In genomic region chr1:63316540-63316939, GRCh38 we compare ENCODE assay signal across 10 cellular contexts. TPM values are rescaled to one million over a fixed set of nuclear protein-coding genes. Genes with fewer than 3 reads are reported as not detected.
DNase-seq lines count a peak whose midpoint lies in the region; ATAC-seq, FAIRE-seq and TF ChIP-seq lines count a peak whose summit lies in the region.
"Had no signal": no experiment of that assay in that cellular context is flagged by ENCODE, and none has a peak within 500 bp of the region (broad histone marks: within the 10 kb centered on the region; RNA-seq: fewer than 3 reads in every experiment).

No MANE protein-coding gene starts in this region.

- peaks cover 38% of the 10 kb centered on the region for H4K20me1 ChIP-seq in BLaER1
- H4K20me1 ChIP-seq in HCT116 (ENCODE audit: insufficient read depth) = no peaks in the 10 kb centered on the region

- H3K36me3 ChIP-seq in BLaER1 (no peaks in the 10 kb centered on the region), HCT116 (ENCODE audit: control insufficient read depth in 1 of 2, insufficient read depth in 2 of 2, low read length in 2 of 2) (no peaks in the 10 kb centered on the region), small intestine (ENCODE audit: control insufficient read depth in 2 of 2, insufficient read depth in 2 of 2, low read length in 2 of 2) (no peaks in the 10 kb centered on the region), neuronal stem cell (replicated peaks in 1 of 2; ENCODE audit: control insufficient read depth in 2 of 2, insufficient read depth in 2 of 2, low read length in 2 of 2) (no peaks in the 10 kb centered on the region)

- POLR2A ChIA-PET in HCT116 (lab: Charles Lee) = no interaction called here
- POLR2A ChIA-PET in activated B cell treated with CpG ODN at 0.5 μM for 24 hours (lab: Charles Lee) = interaction anchor here (0.6 kb wide), 1 partner anchor 766 kb away, joined by 4 read pairs; no protein-coding TSS in a partner anchor

- ATAC-seq in HCT116 (no peak; the same call in 1 of the 2 replicates), activated B cell treated with CpG ODN at 0.5 μM for 24 hours (ENCODE audit: low read depth) (no peak), naive B cell (ENCODE audit: low read depth in 2 of 2) (no peak)

- H3K27me3 ChIP-seq in BLaER1 (peaks cover 65% of the 10 kb centered on the region), HCT116 (ENCODE audit: insufficient read depth, low read length) (no peaks in the 10 kb centered on the region), small intestine (ENCODE audit: control insufficient read depth in 2 of 2, insufficient read depth in 2 of 2, low read length in 2 of 2) (peaks cover 7 to 50% of the 10 kb centered on the region in 2 donors), neuronal stem cell (ENCODE audit: control insufficient read depth in 3 of 3, insufficient read depth in 3 of 3, low read depth in 1 of 3, low read length in 3 of 3) (peaks cover 35 to 82% (median 59%) of the 10 kb centered on the region in 3 experiments)

- H3K9ac ChIP-seq in BLaER1 = no peak overlapping the region
- peak overlapping the region; percentile 67 for H3K9ac ChIP-seq in HCT116 (ENCODE audit: low read length)
- H3K9ac ChIP-seq in neuronal stem cell (ENCODE audit: low read depth, low read length, poor library complexity) = no peak overlapping the region

- H3K9me3 Mint-ChIP-seq in activated B cell treated with CpG ODN at 0.5 μM for 24 hours (peaks cover 5% of the 10 kb centered on the region), naive B cell (peaks cover 5 to 37% (median 25%) of the 10 kb centered on the region in 7 donors)

- FAIRE-seq in small intestine (lab: Jason Lieb, UNC) = no peak
- FAIRE-seq: frontal cortex had no signal

- no TSS peak for BruUV-seq in HCT116 (replicated peaks; lab: Mats Ljungman, UMichigan)

- no peak overlapping the region for H3K14ac ChIP-seq in neuronal stem cell (ENCODE audit: low read length)

- TF ChIP-seq CTCF in HCT116 (IDR thresholded peaks at IDR 0.05 in 2 of 3, conservative IDR thresholded peaks at IDR 0.05 in 1 of 3; ENCODE audit: borderline replicate concordance in 1 of 3, insufficient read depth in 1 of 3, low read depth in 2 of 3, low read length in 2 of 3) = no peak
- TF ChIP-seq CTCF in activated B cell treated with CpG ODN at 0.5 μM for 24 hours (IDR thresholded peaks at IDR 0.05) = no peak
- TF ChIP-seq CTCF in foreskin fibroblast (IDR thresholded peaks at IDR 0.05; ENCODE audit: low read depth, low read length) = no peak

- WGBS in small intestine, 3 donors = 35 to 53% (median 50%) methylated on average over 26 of the region's 26 CpGs
- no CpG with 5 or more reads among the region's 26 CpGs for WGBS in neuronal stem cell (ENCODE audit: extremely low coverage in 2 of 2, insufficient read length in 2 of 2, insufficient replicate concordance in 1 of 2), 2 donors

- RAD21 ChIA-PET in HCT116 (lab: Charles Lee; ENCODE audit: low non-redundant PET in 1 of 2, low total read pairs in 2 of 2, uncharacterized antibody in 2 of 2, unreplicated experiment in 2 of 2) = no interaction called here

- intact Hi-C loops in HCT116 (cut with micrococcal nuclease) (loop anchor here (5.0 kb wide), 1 partner anchor 221 kb away; no protein-coding TSS in a partner anchor), activated B cell treated with CpG ODN at 0.5 μM for 24 hours (cut with micrococcal nuclease) (loop anchor here (2.0 kb wide), 2 partner anchors 124 to 220 kb away; no protein-coding TSS in a partner anchor)

- H3K4me1 ChIP-seq in BLaER1 (no peaks in the 10 kb centered on the region), HCT116 (ENCODE audit: control insufficient read depth in 1 of 2, insufficient read depth in 2 of 2, low read length in 2 of 2) (peaks cover 6 to 14% of the 10 kb centered on the region in 2 experiments), small intestine (ENCODE audit: control insufficient read depth in 2 of 2, insufficient read depth in 1 of 2, low read depth in 1 of 2, low read length in 1 of 2) (no peaks in the 10 kb centered on the region), neuronal stem cell (ENCODE audit: control insufficient read depth in 2 of 2, insufficient read depth in 1 of 2, low read depth in 1 of 2, low read length in 2 of 2) (peaks cover 0 to 2% of the 10 kb centered on the region in 2 donors)

- H2BK15ac ChIP-seq in neuronal stem cell (ENCODE audit: low read length) = no peak overlapping the region

- H3K4me2 ChIP-seq in BLaER1 (no peak overlapping the region), HCT116 (ENCODE audit: low read length) (peak overlapping the region; percentile 82), neuronal stem cell (ENCODE audit: insufficient read depth, low read length, poor library complexity, severe bottlenecking) (no peak overlapping the region)

- H3K4me3 ChIP-seq in BLaER1 (peak overlapping the region; percentile 60; the same call in 1 of the 2 replicates), HCT116 (replicated peaks in 1 of 2; ENCODE audit: low read depth in 1 of 2, low read length in 2 of 2) (peak overlapping the region; percentile 50 to 68), small intestine (ENCODE audit: low read depth in 1 of 2, low read length in 2 of 2) (peak overlapping the region in 1 of 2 donors; percentile 50), neuronal stem cell (ENCODE audit: low read length in 2 of 2) (no peak overlapping the region), foreskin fibroblast (ENCODE audit: low read depth in 1 of 2, low read length in 2 of 2) (no peak overlapping the region)

- H3K27ac Mint-ChIP-seq in activated B cell treated with CpG ODN at 0.5 μM for 24 hours = no peak overlapping the region
- peak overlapping the region in 4 of 6 donors; percentile 10 to 96 (median 90) for H3K27ac Mint-ChIP-seq in naive B cell

- H2BK12ac ChIP-seq in neuronal stem cell (ENCODE audit: low read length) = no peak overlapping the region

- H3K23ac ChIP-seq in neuronal stem cell (ENCODE audit: low read depth, low read length, poor library complexity) = no peak overlapping the region

- H2AFZ ChIP-seq in HCT116 (ENCODE audit: low read depth, low read length, poor library complexity, severe bottlenecking) (peak overlapping the region; percentile 58), neuronal stem cell (ENCODE audit: low read length) (no peak overlapping the region)

- H2BK120ac ChIP-seq in neuronal stem cell (ENCODE audit: low read depth, low read length) = no peak overlapping the region

- H3K27ac ChIP-seq in BLaER1 (no peak overlapping the region), HCT116 (ENCODE audit: low read depth, low read length) (peak overlapping the region; percentile 73), small intestine (ENCODE audit: low read depth in 1 of 2, low read length in 1 of 2) (no peak overlapping the region), neuronal stem cell (replicated peaks; ENCODE audit: low read length) (no peak overlapping the region)

- H3K36me3 Mint-ChIP-seq in activated B cell treated with CpG ODN at 0.5 μM for 24 hours (ENCODE audit: low read depth) (peaks cover 5% of the 10 kb centered on the region), naive B cell (peaks cover 7 to 23% of the 10 kb centered on the region in 2 donors)

- no peak overlapping the region for H3K18ac ChIP-seq in neuronal stem cell (ENCODE audit: low read length)

- no peak overlapping the region for H4K8ac ChIP-seq in neuronal stem cell (ENCODE audit: low read depth, low read length)

- H2AK5ac ChIP-seq in neuronal stem cell (ENCODE audit: low read depth, low read length) = no peak overlapping the region

- H3K4me3 Mint-ChIP-seq in activated B cell treated with CpG ODN at 0.5 μM for 24 hours (peak overlapping the region; percentile 28), naive B cell (peak overlapping the region in 7 of 8 donors; percentile 23 to 81 (median 56))

- TF ChIP-seq POLR2A in HCT116 (IDR thresholded peaks at IDR 0.05; ENCODE audit: borderline replicate concordance, extremely low read depth, insufficient read depth, insufficient read length) = no peak

- H2BK5ac ChIP-seq in neuronal stem cell (ENCODE audit: low read length) = no peak overlapping the region

- CTCF ChIA-PET in HCT116 (lab: Charles Lee) = interaction anchor here (0.7 to 2.4 kb wide), 4 partner anchors 11 to 475 kb away, joined by 3 to 11 read pairs (median 3); no protein-coding TSS in a partner anchor
- CTCF ChIA-PET in activated B cell treated with CpG ODN at 0.5 μM for 24 hours (lab: Charles Lee) = interaction anchor here (1.0 to 1.6 kb wide), 4 partner anchors 10 to 221 kb away, joined by 3 to 4 read pairs (median 3); no protein-coding TSS in a partner anchor

- H3K79me2 ChIP-seq in HCT116 (ENCODE audit: insufficient read depth, low read length) = no peaks in the 10 kb centered on the region

- DNase-seq in HCT116 (ENCODE audit: low read depth, low spot score) (no peak), activated B cell treated with CpG ODN at 0.5 μM for 24 hours (no peak), naive B cell (no peak), small intestine (no peak), neuronal stem cell (ENCODE audit: low spot score) (no peak), foreskin fibroblast (no peak), NCI-H1930 (lab: John Stamatoyannopoulos, UW) (no peak)
- DNase-seq: NCI-H1417 treated with DMSO at 0.1 percent for 48 hours had no signal

- no peaks in the 10 kb centered on the region for H3K9me2 ChIP-seq in HCT116 (ENCODE audit: insufficient read depth)

- H3K4me1 Mint-ChIP-seq in activated B cell treated with CpG ODN at 0.5 μM for 24 hours (peaks cover 18% of the 10 kb centered on the region), naive B cell (peaks cover 14 to 30% (median 23%) of the 10 kb centered on the region in 3 donors)

- H3K4ac ChIP-seq in neuronal stem cell (ENCODE audit: low read length) = no peak overlapping the region

- H3K9me3 ChIP-seq in BLaER1 (peaks cover 54% of the 10 kb centered on the region), HCT116 (ENCODE audit: control insufficient read depth in 1 of 2, insufficient read depth in 1 of 2, low read depth in 1 of 2, low read length in 2 of 2) (no peaks in the 10 kb centered on the region), small intestine (ENCODE audit: control insufficient read depth, low read depth) (no peaks in the 10 kb centered on the region), neuronal stem cell (replicated peaks in 1 of 2; ENCODE audit: control insufficient read depth in 2 of 2, insufficient read depth in 1 of 2, low read depth in 1 of 2, low read length in 2 of 2) (peaks cover 0 to 3% of the 10 kb centered on the region in 2 donors)

- no peak overlapping the region for H4K91ac ChIP-seq in neuronal stem cell (ENCODE audit: low read depth, low read length, poor library complexity)

- TF ChIP-seq RAD21 in HCT116 (IDR thresholded peaks at IDR 0.05; ENCODE audit: low read depth) = no peak

- peaks cover 56% of the 10 kb centered on the region for H3K27me3 Mint-ChIP-seq in activated B cell treated with CpG ODN at 0.5 μM for 24 hours
- H3K27me3 Mint-ChIP-seq in naive B cell = peaks cover 54 to 72% (median 69%) of the 10 kb centered on the region in 3 donors

- no peaks in the 10 kb centered on the region for H3K79me1 ChIP-seq in neuronal stem cell (ENCODE audit: low read depth, low read length)

RNA-seq across cellular contexts. Expression of gene FOXD3, which starts 5.8 kb away (rescaled TPM):
- total RNA-seq in HCT116 (2021; ENCODE audit: unreplicated experiment) (0.17 TPM), activated B cell treated with CpG ODN at 0.5 μM for 24 hours (not detected in 2 replicates)
- polyA plus RNA-seq in HCT116 (2012) = 0.10 and 0.13 TPM in 2 replicates
- polyA plus RNA-seq in naive B cell (ENCODE audit: low read depth in 6 of 6) (not detected), small intestine (under 1 TPM in 1 of 3 donors, not detected in 2; 0.54 TPM)
- polyA plus RNA-seq in neuronal stem cell (2013, experiment 1 of 2) = not detected
- not detected for polyA plus RNA-seq in neuronal stem cell (2013, experiment 2 of 2)
- total RNA-seq: frontal cortex had no signal

RNA-seq across cellular contexts. Expression of gene ALG6, which starts 50.9 kb away (rescaled TPM):
- total RNA-seq in HCT116 (2021; ENCODE audit: unreplicated experiment) (14.7 TPM), activated B cell treated with CpG ODN at 0.5 μM for 24 hours (20.0 and 21.5 TPM in 2 replicates)
- polyA plus RNA-seq in HCT116 (2012) = 2.1 and 3.7 TPM in 2 replicates
- polyA plus RNA-seq in naive B cell (ENCODE audit: low read depth in 6 of 6) (10 to 100 TPM; 13.4 to 35.8 (median 22.6) TPM), small intestine (10 to 100 TPM in 1 of 3 donors, 1 to 10 TPM in 2; 5.9 to 13.5 (median 9.2) TPM)
- 10.4 TPM for polyA plus RNA-seq in neuronal stem cell (2013, experiment 1 of 2)
- 10.5 TPM for polyA plus RNA-seq in neuronal stem cell (2013, experiment 2 of 2)

Comparison
In these comparisons a context has a peak if more than half of its experiments do, and no peak if none do; other contexts are left out.
1. H3K4me3 ChIP-seq: peak in BLaER1 (single experiment) and HCT116 (2 of 2); none in neuronal stem cell (0 of 2) and foreskin fibroblast (0 of 2).